41 cellular contexts compared by ENCODE assay signal in genomic region chr10:45286980-45287379, GRCh38. TPM values are rescaled to one million over a fixed set of nuclear protein-coding genes. Genes with fewer than 3 reads are reported as not detected.
"Had no signal": no experiment of that assay in that cellular context is flagged by ENCODE, and none has a peak within 500 bp of the region (broad histone marks: within the 10 kb centered on the region; RNA-seq: fewer than 3 reads in every experiment).

No MANE protein-coding gene starts in this region.

- H3K36me3 ChIP-seq: adrenal gland, ascending aorta, brain microvascular endothelial cell, breast epithelium, cardiac muscle cell had no signal

- DNase-seq: activated effector memory CD4-positive, alpha-beta T cell treated with anti-CD3 and anti-CD28 coated beads, Interleukin-2, amount 50 U/mL, for 16 hours; activated effector memory CD4-positive, alpha-beta T cell treated with Interleukin-2 at 50 U/mL for 16 hours; activated gamma-delta T cell; activated gamma-delta T cell treated with Interleukin-2 at 50 U/mL for 16 hours; activated naive CD4-positive, alpha-beta T cell; activated naive CD4-positive, alpha-beta T cell treated with anti-CD3 and anti-CD28 coated beads for 36 hours; activated naive CD4-positive, alpha-beta T cell treated with anti-CD3 and anti-CD28 coated beads, Interleukin-2, amount 10 ng/mL, durations not matched to agents 7 days and 5 days; activated naive CD4-positive, alpha-beta T cell treated with anti-CD3 and anti-CD28 coated beads, Interleukin-2, amount 50 U/mL, for 16 hours; activated naive CD4-positive, alpha-beta T cell treated with Interleukin-2 at 50 U/mL for 16 hours; activated naive CD8-positive, alpha-beta T cell treated with anti-CD3 and anti-CD28 coated beads for 36 hours; activated naive CD8-positive, alpha-beta T cell treated with anti-CD3 and anti-CD28 coated beads, Interleukin-2, amount 10 ng/mL, durations not matched to agents 7 days and 5 days; activated naive CD8-positive, alpha-beta T cell treated with anti-CD3 and anti-CD28 coated beads, Interleukin-2, amount 50 U/mL, for 24 hours; activated T-cell treated with anti-CD3 and anti-CD28 coated beads, Interleukin-2, amount 50 U/mL, for 24 hours; activated T-cell treated with anti-CD3 and anti-CD28 coated beads, Interleukin-2, amount 50 U/mL, for 4 hours; activated T-cell treated with anti-CD3 and anti-CD28 coated beads, Interleukin-2, amount 50 U/mL, for 48 hours; activated T-cell treated with anti-CD3 and anti-CD28 coated beads, Interleukin-2, amount 50 U/mL, for 72 hours; adrenal gland; amniotic stem cell; amygdala; anterior cingulate cortex; aorta; body of pancreas; brain microvascular endothelial cell; caudate nucleus; central memory CD4-positive, alpha-beta T cell; cerebellar nuclear complex had no signal

- H3K4me1 ChIP-seq: adrenal gland, ascending aorta, body of pancreas, breast epithelium had no signal

- H3K4me3 ChIP-seq: adrenal gland, ascending aorta, body of pancreas, breast epithelium, cardiac muscle cell had no signal

- H3K9me3 ChIP-seq: adrenal gland, ascending aorta, body of pancreas, breast epithelium had no signal

- H3K27ac ChIP-seq: adrenal gland, ascending aorta, body of pancreas, brain microvascular endothelial cell, breast epithelium, cardiac muscle cell had no signal

- H3K27me3 Mint-ChIP-seq: activated naive CD4-positive, alpha-beta T cell treated with anti-CD3 and anti-CD28 coated beads, Interleukin-2, amount 50 U/mL, for 24 hours; activated naive CD8-positive, alpha-beta T cell; activated naive CD8-positive, alpha-beta T cell treated with anti-CD3 and anti-CD28 coated beads for 36 hours; activated naive CD8-positive, alpha-beta T cell treated with anti-CD3 and anti-CD28 coated beads, Interleukin-2, amount 50 U/mL, for 24 hours; activated T-cell treated with anti-CD3 and anti-CD28 coated beads, Interleukin-2, amount 50 U/mL, for 24 hours; activated T-helper 17 cell treated with anti-CD3 and anti-CD28 coated beads, Interleukin-2, amount 50 U/mL, for 72 hours had no signal

- FAIRE-seq: astrocyte, bronchial epithelial cell had no signal

- H3K27me3 ChIP-seq: adrenal gland, ascending aorta, body of pancreas, brain microvascular endothelial cell, breast epithelium, cardiac muscle cell had no signal

- H3K4me3 Mint-ChIP-seq: activated naive CD4-positive, alpha-beta T cell treated with anti-CD3 and anti-CD28 coated beads for 36 hours; activated naive CD4-positive, alpha-beta T cell treated with anti-CD3 and anti-CD28 coated beads, Interleukin-2, amount 10 ng/mL, durations not matched to agents 7 days and 5 days; activated naive CD4-positive, alpha-beta T cell treated with anti-CD3 and anti-CD28 coated beads, Interleukin-2, amount 50 U/mL, for 24 hours; activated naive CD8-positive, alpha-beta T cell; activated naive CD8-positive, alpha-beta T cell treated with anti-CD3 and anti-CD28 coated beads for 36 hours; activated naive CD8-positive, alpha-beta T cell treated with anti-CD3 and anti-CD28 coated beads, Interleukin-2, amount 10 ng/mL, durations not matched to agents 7 days and 5 days; activated naive CD8-positive, alpha-beta T cell treated with anti-CD3 and anti-CD28 coated beads, Interleukin-2, amount 50 U/mL, for 24 hours; activated T-cell treated with anti-CD3 and anti-CD28 coated beads, Interleukin-2, amount 50 U/mL, for 24 hours; activated T-cell treated with anti-CD3 and anti-CD28 coated beads, Interleukin-2, amount 50 U/mL, for 4 hours; activated T-cell treated with anti-CD3 and anti-CD28 coated beads, Interleukin-2, amount 50 U/mL, for 72 hours; activated T-helper 1 cell treated with anti-CD3 and anti-CD28 coated beads, Interleukin-12 subunit alpha, Interleukin-12 subunit beta, Interleukin-2, Interleukin-4 antibody, amounts not matched to agents 30 ng/mL and 10 ng/mL and 1 ng/mL, durations not matched to agents 14 hours and 24 hours and 36 hours; activated T-helper 17 cell treated with anti-CD3 and anti-CD28 coated beads, Interleukin-2, amount 50 U/mL, for 72 hours; brain; central memory CD8-positive, alpha-beta T cell had no signal

- ATAC-seq: activated naive CD4-positive, alpha-beta T cell treated with anti-CD3 and anti-CD28 coated beads, Interleukin-2, amount 50 U/mL, for 72 hours; activated naive CD8-positive, alpha-beta T cell treated with anti-CD3 and anti-CD28 coated beads, Interleukin-2, amount 50 U/mL, for 24 hours; activated T-cell treated with anti-CD3 and anti-CD28 coated beads, Interleukin-2, amount 50 U/mL, for 4 hours; activated T-cell treated with anti-CD3 and anti-CD28 coated beads, Interleukin-2, amount 50 U/mL, for 72 hours; activated T-helper 17 cell treated with anti-CD3 and anti-CD28 coated beads, Interleukin-2, amount 50 U/mL, for 72 hours; body of pancreas had no signal

- H3K27ac Mint-ChIP-seq: activated naive CD4-positive, alpha-beta T cell treated with anti-CD3 and anti-CD28 coated beads for 36 hours; activated naive CD4-positive, alpha-beta T cell treated with anti-CD3 and anti-CD28 coated beads, Interleukin-2, amount 10 ng/mL, durations not matched to agents 7 days and 5 days; activated naive CD4-positive, alpha-beta T cell treated with anti-CD3 and anti-CD28 coated beads, Interleukin-2, amount 50 U/mL, for 24 hours; activated naive CD4-positive, alpha-beta T cell treated with anti-CD3 and anti-CD28 coated beads, Interleukin-2, amount 50 U/mL, for 72 hours; activated naive CD8-positive, alpha-beta T cell; activated naive CD8-positive, alpha-beta T cell treated with anti-CD3 and anti-CD28 coated beads for 36 hours; activated naive CD8-positive, alpha-beta T cell treated with anti-CD3 and anti-CD28 coated beads, Interleukin-2, amount 10 ng/mL, durations not matched to agents 7 days and 5 days; activated naive CD8-positive, alpha-beta T cell treated with anti-CD3 and anti-CD28 coated beads, Interleukin-2, amount 50 U/mL, for 24 hours; activated T-cell treated with anti-CD3 and anti-CD28 coated beads, Interleukin-2, amount 50 U/mL, for 24 hours; activated T-cell treated with anti-CD3 and anti-CD28 coated beads, Interleukin-2, amount 50 U/mL, for 72 hours; activated T-helper 1 cell treated with anti-CD3 and anti-CD28 coated beads, Interleukin-12 subunit alpha, Interleukin-12 subunit beta, Interleukin-2, Interleukin-4 antibody, amounts not matched to agents 30 ng/mL and 10 ng/mL and 1 ng/mL, durations not matched to agents 14 hours and 24 hours and 36 hours; activated T-helper 17 cell treated with anti-CD3 and anti-CD28 coated beads, Interleukin-2, amount 50 U/mL, for 72 hours; activated T-helper 2 cell treated with anti-CD3 and anti-CD28 coated beads, Interferon-gamma antibody, Interleukin-2, Interleukin-4, amounts not matched to agents 10 μg/mL and 5 μg/mL and 100 μg/mL, durations not matched to agents 14 hours and 24 hours and 36 hours; brain had no signal

- H3K36me3 Mint-ChIP-seq: activated naive CD4-positive, alpha-beta T cell treated with anti-CD3 and anti-CD28 coated beads, Interleukin-2, amount 10 ng/mL, durations not matched to agents 7 days and 5 days; activated naive CD4-positive, alpha-beta T cell treated with anti-CD3 and anti-CD28 coated beads, Interleukin-2, amount 50 U/mL, for 24 hours; activated naive CD4-positive, alpha-beta T cell treated with anti-CD3 and anti-CD28 coated beads, Interleukin-2, amount 50 U/mL, for 72 hours; activated naive CD8-positive, alpha-beta T cell; brain had no signal

- H3K4me1 Mint-ChIP-seq: activated naive CD4-positive, alpha-beta T cell treated with anti-CD3 and anti-CD28 coated beads, Interleukin-2, amount 50 U/mL, for 24 hours; activated naive CD8-positive, alpha-beta T cell treated with anti-CD3 and anti-CD28 coated beads for 36 hours; activated naive CD8-positive, alpha-beta T cell treated with anti-CD3 and anti-CD28 coated beads, Interleukin-2, amount 50 U/mL, for 24 hours; brain; central memory CD8-positive, alpha-beta T cell had no signal

- H3K9me3 Mint-ChIP-seq: activated naive CD4-positive, alpha-beta T cell treated with anti-CD3 and anti-CD28 coated beads for 36 hours; activated naive CD4-positive, alpha-beta T cell treated with anti-CD3 and anti-CD28 coated beads, Interleukin-2, amount 50 U/mL, for 24 hours; activated naive CD4-positive, alpha-beta T cell treated with anti-CD3 and anti-CD28 coated beads, Interleukin-2, amount 50 U/mL, for 72 hours; activated naive CD8-positive, alpha-beta T cell treated with anti-CD3 and anti-CD28 coated beads, Interleukin-2, amount 50 U/mL, for 24 hours; activated T-cell treated with anti-CD3 and anti-CD28 coated beads, Interleukin-2, amount 50 U/mL, for 24 hours; activated T-cell treated with anti-CD3 and anti-CD28 coated beads, Interleukin-2, amount 50 U/mL, for 4 hours; activated T-helper 2 cell treated with anti-CD3 and anti-CD28 coated beads, Interferon-gamma antibody, Interleukin-2, Interleukin-4, amounts not matched to agents 10 μg/mL and 5 μg/mL and 100 μg/mL, durations not matched to agents 14 hours and 24 hours and 36 hours; central memory CD8-positive, alpha-beta T cell had no signal

RNA-seq across cellular contexts. Expression of gene OR13A1, which starts 28.4 kb away (rescaled TPM):
- total RNA-seq: activated naive CD4-positive, alpha-beta T cell treated with anti-CD3 and anti-CD28 coated beads for 36 hours; activated naive CD4-positive, alpha-beta T cell treated with anti-CD3 and anti-CD28 coated beads, Interleukin-2, amount 50 U/mL, for 72 hours; activated naive CD8-positive, alpha-beta T cell treated with anti-CD3 and anti-CD28 coated beads for 36 hours; activated T-cell treated with anti-CD3 and anti-CD28 coated beads, Interleukin-2, amount 50 U/mL, for 4 hours; activated T-cell treated with anti-CD3 and anti-CD28 coated beads, Interleukin-2, amount 50 U/mL, for 72 hours; activated T-helper 1 cell treated with anti-CD3 and anti-CD28 coated beads, Interleukin-12 subunit alpha, Interleukin-12 subunit beta, Interleukin-2, Interleukin-4 antibody, amounts not matched to agents 30 ng/mL and 10 ng/mL and 1 ng/mL, durations not matched to agents 14 hours and 24 hours and 36 hours; activated T-helper 17 cell treated with anti-CD3 and anti-CD28 coated beads, Interleukin-2, amount 50 U/mL, for 72 hours; activated T-helper 2 cell treated with anti-CD3 and anti-CD28 coated beads, Interferon-gamma antibody, Interleukin-2, Interleukin-4, amounts not matched to agents 10 μg/mL and 5 μg/mL and 100 μg/mL, durations not matched to agents 14 hours and 24 hours and 36 hours; aorta; ascending aorta; astrocyte; body of pancreas; bronchial epithelial cell; cardiac septum; chondrocyte had no signal
- polyA plus RNA-seq: aorta had no signal
